Comparison of ENCODE assay signal across 28 cellular contexts in genomic region chr11:28793282-28793738, GRCh38.
"Had no signal": no experiment of that assay in that cellular context is flagged by ENCODE, and none has a peak within 500 bp of the region (broad histone marks: within the 10 kb centered on the region; RNA-seq: fewer than 3 reads in every experiment).

No MANE protein-coding gene starts in this region.

- DNase-seq: activated CD4-positive, alpha-beta T cell treated with anti-CD3 and anti-CD28 coated beads for 1 hour; activated CD4-positive, alpha-beta T cell treated with anti-CD3 and anti-CD28 coated beads, Interleukin-2, amount 50 U/mL, for 1 hour; activated T-cell treated with anti-CD3 and anti-CD28 coated beads, Interleukin-2, amount 50 U/mL, for 24 hours; aorta; brain microvascular endothelial cell; central memory CD4-positive, alpha-beta T cell; colonic mucosa; esophagus squamous epithelium; gastrocnemius medialis; hippocampal formation; kidney glomerular epithelial cell; left lung; ovary; psoas muscle; stimulated activated CD4-positive, alpha-beta T cell treated with anti-CD3 and anti-CD28 coated beads, Interleukin-4, amount 100 ng/mL, for 24 hours; stimulated activated naive CD4-positive, alpha-beta T cell treated with Interleukin-2 at 50 U/mL for 16 hours; T-cell; WERI-Rb-1 had no signal

- H3K36me3 ChIP-seq: brain microvascular endothelial cell, colonic mucosa, esophagus squamous epithelium, gastrocnemius medialis, left lung, ovary, right atrium auricular region, spleen, thoracic aorta, WERI-Rb-1 had no signal

- H3K4me3 Mint-ChIP-seq: activated T-cell treated with anti-CD3 and anti-CD28 coated beads, Interleukin-2, amount 50 U/mL, for 24 hours; activated T-helper 17 cell treated with anti-CD3 and anti-CD28 coated beads, Interleukin-2, amount 50 U/mL, for 72 hours; mesothelial cell of epicardium; naive thymus-derived CD8-positive, alpha-beta T cell; T-cell; T-helper 2 cell treated with Interferon-gamma antibody and Interleukin-4, amounts not matched to agents 5 μg/mL and 100 μg/mL, for 36 hours; type B pancreatic cell had no signal

- H3K27ac Mint-ChIP-seq: activated naive CD4-positive, alpha-beta T cell treated with anti-CD3 and anti-CD28 coated beads, Interleukin-2, amount 50 U/mL, for 72 hours; activated T-cell treated with anti-CD3 and anti-CD28 coated beads, Interleukin-2, amount 50 U/mL, for 24 hours; activated T-helper 17 cell treated with anti-CD3 and anti-CD28 coated beads, Interleukin-2, amount 50 U/mL, for 72 hours; mesothelial cell of epicardium; naive thymus-derived CD8-positive, alpha-beta T cell; T-cell; T-helper 2 cell treated with Interferon-gamma antibody and Interleukin-4, amounts not matched to agents 5 μg/mL and 100 μg/mL, for 36 hours; type B pancreatic cell had no signal

- ATAC-seq: activated naive CD4-positive, alpha-beta T cell treated with anti-CD3 and anti-CD28 coated beads, Interleukin-2, amount 50 U/mL, for 72 hours; activated T-helper 17 cell treated with anti-CD3 and anti-CD28 coated beads, Interleukin-2, amount 50 U/mL, for 72 hours; gastrocnemius medialis; left lung; naive thymus-derived CD8-positive, alpha-beta T cell; psoas muscle; T-cell had no signal

- H3K27me3 ChIP-seq: brain microvascular endothelial cell, colonic mucosa, esophagus squamous epithelium, gastrocnemius medialis, left lung, ovary, right atrium auricular region, spleen had no signal

- H3K4me3 ChIP-seq: colonic mucosa, esophagus squamous epithelium, gastrocnemius medialis, left lung, lung, ovary, psoas muscle, right atrium auricular region, spleen, thoracic aorta had no signal

- H3K27ac ChIP-seq: brain microvascular endothelial cell, colonic mucosa, esophagus squamous epithelium, gastrocnemius medialis, left lung, ovary, psoas muscle, right atrium auricular region, spleen, thoracic aorta, WERI-Rb-1 had no signal

- H3K9me3 ChIP-seq: colonic mucosa, esophagus squamous epithelium, gastrocnemius medialis, ovary, psoas muscle, right atrium auricular region, thoracic aorta had no signal

- H3K4me1 Mint-ChIP-seq: activated T-helper 17 cell treated with anti-CD3 and anti-CD28 coated beads, Interleukin-2, amount 50 U/mL, for 72 hours; mesothelial cell of epicardium; naive thymus-derived CD8-positive, alpha-beta T cell; T-cell had no signal

- H3K27me3 Mint-ChIP-seq: activated T-cell treated with anti-CD3 and anti-CD28 coated beads, Interleukin-2, amount 50 U/mL, for 24 hours; activated T-helper 17 cell treated with anti-CD3 and anti-CD28 coated beads, Interleukin-2, amount 50 U/mL, for 72 hours; naive thymus-derived CD8-positive, alpha-beta T cell; T-cell; type B pancreatic cell had no signal

- H3K36me3 Mint-ChIP-seq: mesothelial cell of epicardium, T-cell, type B pancreatic cell had no signal

- H3K4me1 ChIP-seq: colonic mucosa, esophagus squamous epithelium, gastrocnemius medialis, left lung, psoas muscle, right atrium auricular region, spleen had no signal
